In the genomic region with DNA sequence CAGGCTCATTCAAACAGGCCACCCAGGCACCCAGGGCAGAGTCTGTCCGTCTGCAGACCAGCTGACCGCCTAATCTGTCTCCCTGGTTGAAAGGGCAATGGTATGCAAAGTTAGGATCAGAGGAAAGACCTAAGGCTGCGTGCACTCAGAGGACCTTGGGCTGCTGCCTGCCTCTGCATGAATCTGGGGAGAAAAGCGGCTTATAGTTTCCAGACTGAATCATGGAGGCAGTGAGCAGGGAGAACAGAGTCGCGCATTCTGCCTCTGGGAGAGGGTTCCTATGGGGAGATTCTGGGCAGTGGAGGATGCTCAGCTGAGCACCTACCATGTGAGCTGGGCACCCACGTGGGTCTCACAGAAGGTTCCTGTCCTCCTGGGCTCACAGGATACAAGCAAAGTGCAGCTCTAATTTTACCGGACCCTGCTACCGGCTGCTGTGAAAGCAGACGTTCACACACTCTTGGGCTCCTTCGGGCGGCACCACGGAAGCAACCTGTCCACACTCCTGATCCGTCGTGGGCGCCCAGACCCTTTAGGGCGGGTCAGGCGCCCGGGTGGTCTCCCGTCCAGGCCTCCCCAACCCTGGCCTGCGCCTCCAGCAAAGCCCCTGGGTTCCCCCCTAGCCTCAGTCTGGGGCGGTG, we compare ENCODE assay signal across 8 cellular contexts. TPM values are rescaled to one million over a fixed set of nuclear protein-coding genes. Genes with fewer than 3 reads are reported as not detected.
A peak's percentile ranks its signal among the peaks of the same experiment; 100 is the strongest.
DNase-seq lines count a peak whose midpoint lies in the region; ATAC-seq and TF ChIP-seq lines count a peak whose summit lies in the region.

No MANE protein-coding gene starts in this region.

- H3K4me1 Mint-ChIP-seq in Calu3 (ENCODE audit: low read depth, unreplicated experiment) (peaks cover 31% of the 10 kb centered on the region), natural killer cell (peaks cover 0 to 18% of the 10 kb centered on the region in 2 donors)

- H3K9me3 Mint-ChIP-seq in Calu3 (ENCODE audit: low read depth, unreplicated experiment) = peaks cover 2% of the 10 kb centered on the region
- no peaks in the 10 kb centered on the region for H3K9me3 Mint-ChIP-seq in natural killer cell

- DNase-seq in Calu3 (peak; percentile 22), natural killer cell (no peak), DMS153 (lab: John Stamatoyannopoulos, UW) (no peak), activated gamma-delta T cell (lab: John Stamatoyannopoulos, UW) (no peak)

- H3K4me3 ChIP-seq in WI38 (ENCODE audit: low read depth, low read length) = peak overlapping the region; percentile 70

- TF ChIP-seq CTCF in Calu3 (IDR thresholded peaks at IDR 0.05; ENCODE audit: unreplicated experiment) (no peak), WI38 (IDR thresholded peaks at IDR 0.05; ENCODE audit: low read depth, low read length) (no peak), natural killer cell (IDR thresholded peaks at IDR 0.05) (no peak)

- intact Hi-C loops in Calu3 (cut with micrococcal nuclease; ENCODE audit: unreplicated experiment) (no loop called here), natural killer cell (cut with micrococcal nuclease) (no loop called here)

- peaks cover 23% of the 10 kb centered on the region for H3K36me3 Mint-ChIP-seq in Calu3 (ENCODE audit: insufficient read depth, unreplicated experiment)
- no peaks in the 10 kb centered on the region for H3K36me3 Mint-ChIP-seq in natural killer cell

- BruUV-seq in Calu3 (replicated peaks; lab: Mats Ljungman, UMichigan) = no TSS peak

- H3K27me3 Mint-ChIP-seq in Calu3 (ENCODE audit: unreplicated experiment) (no peaks in the 10 kb centered on the region), natural killer cell (ENCODE audit: low read depth in 2 of 2) (peaks cover 0 to 11% of the 10 kb centered on the region in 2 donors)

- CTCF ChIA-PET in Calu3 (lab: Charles Lee) = interaction anchor here (0.6 to 1.1 kb wide), 3 partner anchors 37 to 123 kb away, joined by 3 to 4 read pairs (median 3); no protein-coding TSS in a partner anchor

- H3K4me3 Mint-ChIP-seq in Calu3 (ENCODE audit: low read depth, unreplicated experiment) (peak overlapping the region; percentile 75), natural killer cell (peak overlapping the region; percentile 81)

- ATAC-seq in GM19455 (IDR thresholded peaks at IDR 0.05; ENCODE audit: unreplicated experiment) (peak; percentile 33), HG03520 (IDR thresholded peaks at IDR 0.05; ENCODE audit: unreplicated experiment) (peak; percentile 16), esophagus mucosa (peak; percentile 32), natural killer cell (peak in 1 of 3 donors; percentile 4)

- H3K27ac Mint-ChIP-seq in Calu3 (ENCODE audit: unreplicated experiment) (peak overlapping the region; percentile 86), natural killer cell (no peak overlapping the region)

RNA-seq across cellular contexts. Expression of gene SCARB1, which starts 0.8 kb away (rescaled TPM):
- total RNA-seq in Calu3 (2022) (51.6 and 57.5 TPM in 2 replicates), esophagus mucosa (10.2 TPM), natural killer cell (1 to 10 TPM; 1.1 to 2.7 (median 1.3) TPM)

RNA-seq across cellular contexts. Expression of gene UBC, which starts 51.6 kb away (rescaled TPM):
- 1,247 and 1,434 TPM in 2 replicates for total RNA-seq in Calu3 (2022)
- total RNA-seq in esophagus mucosa = 1,223 TPM
- total RNA-seq in natural killer cell = 1,000 to 10,000 TPM; 1,276 to 1,737 (median 1,334) TPM
